ENCODE assay signal across 2 cellular contexts in genomic region chr11:13183094-13183825, GRCh38.
TF ChIP-seq lines count a peak whose summit lies in the region.

No MANE protein-coding gene starts in this region.

TF ChIP-seq in H1, 55 proteins besides CTCF, POLR2A, EP300 and RAD21:
- no peak for TF ChIP-seq POLR2AphosphoS5 (IDR thresholded peaks at IDR 0.05; ENCODE audit: low read depth, low read length)
- no peak for TF ChIP-seq SP1 (IDR thresholded peaks at IDR 0.05; ENCODE audit: low read depth, low read length)
- no peak for TF ChIP-seq BCL11A (IDR thresholded peaks at IDR 0.05; ENCODE audit: low read depth in 2 of 2, low read length in 2 of 2)

TF ChIP-seq in neural cell, 6 proteins besides CTCF, POLR2A, EP300 and RAD21:
- TF ChIP-seq POLR2AphosphoS5 (IDR thresholded peaks at IDR 0.05) (no peak), MXI1 (conservative IDR thresholded peaks at IDR 0.05; ENCODE audit: poor library complexity, severe bottlenecking) (no peak), TAF1 (IDR thresholded peaks at IDR 0.05; ENCODE audit: low read depth) (no peak), REST (IDR thresholded peaks at IDR 0.05; ENCODE audit: borderline replicate concordance) (no peak), EZH2 (IDR thresholded peaks at IDR 0.05; ENCODE audit: borderline replicate concordance, insufficient read depth, low read length, poor library complexity, severe bottlenecking) (no peak), SMC3 (conservative IDR thresholded peaks at IDR 0.05; ENCODE audit: poor library complexity) (peak; percentile 48)
